ENCODE assay signal across 17 cellular contexts in genomic region chr12:104683831-104684503, GRCh38.
DNase-seq lines count a peak whose midpoint lies in the region; ATAC-seq, FAIRE-seq and TF ChIP-seq lines count a peak whose summit lies in the region.
"Had no signal": no experiment of that assay in that cellular context is flagged by ENCODE, and none has a peak within 500 bp of the region (broad histone marks: within the 10 kb centered on the region; RNA-seq: fewer than 3 reads in every experiment).

No MANE protein-coding gene starts in this region.

- no peaks in the 10 kb centered on the region for H3K36me3 ChIP-seq in heart left ventricle
- no peaks in the 10 kb centered on the region for H3K36me3 ChIP-seq in HepG2 (replicated peaks in 1 of 2; ENCODE audit: control insufficient read depth in 1 of 2, insufficient read depth in 2 of 2, low read length in 2 of 2)
- H3K36me3 ChIP-seq: gastroesophageal sphincter, vagina had no signal

- in situ Hi-C loops in HepG2 (cut with HindIII; ENCODE audit: extremely low pct_ligation_motif_present, low pct_unique_long_range_greater_than_20kb), result no loop called here

- H3K4me2 ChIP-seq in HepG2 (ENCODE audit: low read depth, low read length), result no peak overlapping the region
- H3K4me2 ChIP-seq: KMS-11 had no signal

- TF ChIP-seq CTCF in heart left ventricle (IDR thresholded peaks at IDR 0.05) (no peak), HepG2 (CRISPR knock-in tag; IDR thresholded peaks at IDR 0.05) (no peak)

- no peak for TF ChIP-seq RAD21 in HepG2 (CRISPR knock-in tag; IDR thresholded peaks at IDR 0.05)

- DNase-seq in activated CD8-positive, alpha-beta memory T cell treated with anti-CD3 and anti-CD28 coated beads, Interleukin-2, amount 50 U/mL, for 4 hours, result peak; percentile 2
- no peak for DNase-seq in activated CD8-positive, alpha-beta memory T cell treated with anti-CD3 and anti-CD28 coated beads, Interleukin-2, amount 50 U/mL, for 48 hours
- DNase-seq in NCI-H82 (lab: John Stamatoyannopoulos, UW) (peak; percentile 68), heart left ventricle (no peak), HepG2 (ENCODE audit: low spot score) (no peak)
- no peak for DNase-seq in stimulated activated effector memory CD8-positive, alpha-beta T cell treated with anti-CD3 and anti-CD28 coated beads, Interleukin-12 subunit alpha, Interleukin-12 subunit beta, amount 100 ng/mL, for 72 hours (ENCODE audit: low spot score in 2 of 2)
- DNase-seq in central memory CD4-positive, alpha-beta T cell, result no peak
- DNase-seq: Calu3; naive thymus-derived CD4-positive, alpha-beta T cell; NCI-H226; T-cell had no signal

- H3K27ac ChIP-seq in heart left ventricle, result peak overlapping the region in 2 of 12 donors; percentile 4 to 36
- H3K27ac ChIP-seq in HepG2 (ENCODE audit: extremely low read length, insufficient read depth, low read length), result no peak overlapping the region
- H3K27ac ChIP-seq: epithelial cell of prostate, gastroesophageal sphincter, KMS-11, vagina had no signal

- peaks cover 98% of the 10 kb centered on the region for H3K4me1 Mint-ChIP-seq in stimulated activated effector memory CD8-positive, alpha-beta T cell treated with anti-CD3 and anti-CD28 coated beads, Interleukin-12 subunit alpha, Interleukin-12 subunit beta, amount 100 ng/mL, for 72 hours

- no peaks in the 10 kb centered on the region for H4K20me1 ChIP-seq in HepG2 (ENCODE audit: insufficient read depth, low read length)

- H3K9me3 Mint-ChIP-seq in stimulated activated effector memory CD8-positive, alpha-beta T cell treated with anti-CD3 and anti-CD28 coated beads, Interleukin-12 subunit alpha, Interleukin-12 subunit beta, amount 100 ng/mL, for 72 hours, result peaks cover 3% of the 10 kb centered on the region
- H3K9me3 Mint-ChIP-seq: dendritic cell treated with granulocyte-macrophage colony-stimulating factor and Interleukin-4, amounts not matched to agents 40 ng/mL and 50 ng/mL, for 4 days; T-cell had no signal

- ATAC-seq in heart left ventricle (peak; percentile 73 to 93 (median 82)), HepG2 (no peak), HG03139 (IDR thresholded peaks at IDR 0.05; ENCODE audit: unreplicated experiment) (no peak)
- ATAC-seq in stimulated activated effector memory CD8-positive, alpha-beta T cell treated with anti-CD3 and anti-CD28 coated beads, Interleukin-12 subunit alpha, Interleukin-12 subunit beta, amount 100 ng/mL, for 72 hours, result no peak
- ATAC-seq: gastroesophageal sphincter; naive thymus-derived CD4-positive, alpha-beta T cell had no signal

- intact Hi-C loops in heart left ventricle (cut with DNase I) (no loop called here), HepG2 (cut with micrococcal nuclease; ENCODE audit: unreplicated experiment) (no loop called here)

- no peak overlapping the region for H3K4me3 Mint-ChIP-seq in stimulated activated effector memory CD8-positive, alpha-beta T cell treated with anti-CD3 and anti-CD28 coated beads, Interleukin-12 subunit alpha, Interleukin-12 subunit beta, amount 100 ng/mL, for 72 hours
- H3K4me3 Mint-ChIP-seq: dendritic cell treated with granulocyte-macrophage colony-stimulating factor and Interleukin-4, amounts not matched to agents 40 ng/mL and 50 ng/mL, for 4 days had no signal

- TF ChIP-seq EP300 in HepG2 (IDR thresholded peaks at IDR 0.05; ENCODE audit: low read depth in 2 of 2, low read length in 2 of 2) (no peak), HepG2 (CRISPR knock-in tag; IDR thresholded peaks at IDR 0.05; ENCODE audit: borderline replicate concordance) (no peak)

- H3K4me1 ChIP-seq in heart left ventricle, result peaks cover 0 to 94% (median 9%) of the 10 kb centered on the region in 12 donors
- no peaks in the 10 kb centered on the region for H3K4me1 ChIP-seq in HepG2 (ENCODE audit: insufficient read depth, low read length)

- CTCF ChIA-PET in HepG2 (lab: Yijun Ruan, JAX; ENCODE audit: low intra/inter-chr PET ratio, low total read pairs), result no interaction called here

- H3K4me3 ChIP-seq in heart left ventricle (no peak overlapping the region), HepG2 (replicated peaks in 1 of 3; ENCODE audit: insufficient read depth in 1 of 3, low read depth in 2 of 3, low read length in 3 of 3) (no peak overlapping the region)
- H3K4me3 ChIP-seq: gastroesophageal sphincter, vagina had no signal

- peak overlapping the region; percentile 51 for H3K27ac Mint-ChIP-seq in stimulated activated effector memory CD8-positive, alpha-beta T cell treated with anti-CD3 and anti-CD28 coated beads, Interleukin-12 subunit alpha, Interleukin-12 subunit beta, amount 100 ng/mL, for 72 hours
- H3K27ac Mint-ChIP-seq: dendritic cell treated with granulocyte-macrophage colony-stimulating factor and Interleukin-4, amounts not matched to agents 40 ng/mL and 50 ng/mL, for 4 days; T-cell had no signal

- TF ChIP-seq POLR2A in heart left ventricle (IDR thresholded peaks at IDR 0.05) (no peak), HepG2 (IDR thresholded peaks at IDR 0.05; ENCODE audit: insufficient read depth in 1 of 2, low read depth in 2 of 2, low read length in 2 of 2) (no peak)

- H3K27me3 ChIP-seq in heart left ventricle (no peaks in the 10 kb centered on the region), HepG2 (ENCODE audit: control insufficient read depth in 1 of 2, insufficient read depth in 2 of 2, low read length in 2 of 2) (peaks cover 2 to 18% of the 10 kb centered on the region in 2 experiments; a peak in 3 of 5 replicates)
- H3K27me3 ChIP-seq: gastroesophageal sphincter, vagina had no signal

- H3K9ac ChIP-seq in HepG2 (ENCODE audit: insufficient read depth, low read depth, low read length), result no peak overlapping the region
- H3K9ac ChIP-seq: KMS-11 had no signal

- H3K9me3 ChIP-seq in heart left ventricle (no peaks in the 10 kb centered on the region), HepG2 (ENCODE audit: low read length) (no peaks in the 10 kb centered on the region)
- H3K9me3 ChIP-seq: gastroesophageal sphincter, vagina had no signal

- H2AFZ ChIP-seq in HepG2 (ENCODE audit: low read length), result no peak overlapping the region

- BruUV-seq in HepG2 (replicated peaks; lab: Mats Ljungman, UMichigan), result no TSS peak

- H3K79me2 ChIP-seq in HepG2 (ENCODE audit: insufficient read depth, low read length), result no peaks in the 10 kb centered on the region

- no peak for FAIRE-seq in HepG2 (lab: Jason Lieb, UNC)

- POLR2A ChIA-PET in HepG2 (lab: Yijun Ruan, JAX), result no interaction called here

- WGBS in heart left ventricle, 4 donors, result 56 to 76% (median 64%) methylated on average over 5 of the region's 5 CpGs
- 50% methylated on average over 5 of the region's 5 CpGs for WGBS in HepG2 (ENCODE audit: low lambda C conversion rate)

- H3K36me3 Mint-ChIP-seq in stimulated activated effector memory CD8-positive, alpha-beta T cell treated with anti-CD3 and anti-CD28 coated beads, Interleukin-12 subunit alpha, Interleukin-12 subunit beta, amount 100 ng/mL, for 72 hours, result peaks cover 9% of the 10 kb centered on the region
- H3K36me3 Mint-ChIP-seq: T-cell had no signal

TF ChIP-seq in HepG2, 621 proteins besides CTCF, POLR2A, EP300 and RAD21:
- TF ChIP-seq ZNF543 (CRISPR knock-in tag; IDR thresholded peaks at IDR 0.05), result no peak
- TF ChIP-seq POLR2AphosphoS2 (IDR thresholded peaks at IDR 0.05; ENCODE audit: low read depth, low read length), result no peak
- TF ChIP-seq ZKSCAN8 (CRISPR knock-in tag; IDR thresholded peaks at IDR 0.05; ENCODE audit: borderline replicate concordance), result no peak
- TF ChIP-seq RXRB (CRISPR knock-in tag; IDR thresholded peaks at IDR 0.05; ENCODE audit: borderline replicate concordance), result no peak
- TF ChIP-seq HNRNPL (IDR thresholded peaks at IDR 0.05; ENCODE audit: low read depth, low read length), result no peak
- TF ChIP-seq ZNF367 (CRISPR knock-in tag; IDR thresholded peaks at IDR 0.05; ENCODE audit: borderline replicate concordance), result no peak
- TF ChIP-seq TBL1XR1 (IDR thresholded peaks at IDR 0.05; ENCODE audit: borderline replicate concordance, low read length, partially characterized antibody), result no peak
- TF ChIP-seq, protein P1, sequence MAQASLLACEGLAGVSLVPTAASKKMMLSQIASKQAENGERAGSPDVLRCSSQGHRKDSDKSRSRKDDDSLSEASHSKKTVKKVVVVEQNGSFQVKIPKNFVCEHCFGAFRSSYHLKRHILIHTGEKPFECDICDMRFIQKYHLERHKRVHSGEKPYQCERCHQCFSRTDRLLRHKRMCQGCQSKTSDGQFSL (CRISPR knock-in tag; IDR thresholded peaks at IDR 0.05), result no peak
- no peak for TF ChIP-seq SSRP1 (CRISPR knock-in tag; IDR thresholded peaks at IDR 0.05)
- TF ChIP-seq JUN (CRISPR knock-in tag; IDR thresholded peaks at IDR 0.05), result no peak
- TF ChIP-seq E2F5 (CRISPR knock-in tag; conservative IDR thresholded peaks at IDR 0.05), result no peak
- no peak for TF ChIP-seq SPEN (CRISPR knock-in tag; IDR thresholded peaks at IDR 0.05; ENCODE audit: low read depth)
- TF ChIP-seq, protein P2, sequence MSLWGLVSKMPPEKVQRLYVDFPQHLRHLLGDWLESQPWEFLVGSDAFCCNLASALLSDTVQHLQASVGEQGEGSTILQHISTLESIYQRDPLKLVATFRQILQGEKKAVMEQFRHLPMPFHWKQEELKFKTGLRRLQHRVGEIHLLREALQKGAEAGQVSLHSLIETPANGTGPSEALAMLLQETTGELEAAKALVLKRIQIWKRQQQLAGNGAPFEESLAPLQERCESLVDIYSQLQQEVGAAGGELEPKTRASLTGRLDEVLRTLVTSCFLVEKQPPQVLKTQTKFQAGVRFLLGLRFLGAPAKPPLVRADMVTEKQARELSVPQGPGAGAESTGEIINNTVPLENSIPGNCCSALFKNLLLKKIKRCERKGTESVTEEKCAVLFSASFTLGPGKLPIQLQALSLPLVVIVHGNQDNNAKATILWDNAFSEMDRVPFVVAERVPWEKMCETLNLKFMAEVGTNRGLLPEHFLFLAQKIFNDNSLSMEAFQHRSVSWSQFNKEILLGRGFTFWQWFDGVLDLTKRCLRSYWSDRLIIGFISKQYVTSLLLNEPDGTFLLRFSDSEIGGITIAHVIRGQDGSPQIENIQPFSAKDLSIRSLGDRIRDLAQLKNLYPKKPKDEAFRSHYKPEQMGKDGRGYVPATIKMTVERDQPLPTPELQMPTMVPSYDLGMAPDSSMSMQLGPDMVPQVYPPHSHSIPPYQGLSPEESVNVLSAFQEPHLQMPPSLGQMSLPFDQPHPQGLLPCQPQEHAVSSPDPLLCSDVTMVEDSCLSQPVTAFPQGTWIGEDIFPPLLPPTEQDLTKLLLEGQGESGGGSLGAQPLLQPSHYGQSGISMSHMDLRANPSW (CRISPR knock-in tag; IDR thresholded peaks at IDR 0.05; ENCODE audit: borderline replicate concordance), result no peak

Comparison
In these comparisons a context has a peak if more than half of its experiments do, and no peak if none do; other contexts are left out.
1. DNase-seq: peak in activated CD8-positive, alpha-beta memory T cell treated with anti-CD3 and anti-CD28 coated beads, Interleukin-2, amount 50 U/mL, for 4 hours (single experiment) and NCI-H82 (single experiment); none in activated CD8-positive, alpha-beta memory T cell treated with anti-CD3 and anti-CD28 coated beads, Interleukin-2, amount 50 U/mL, for 48 hours (single experiment), heart left ventricle (0 of 5), stimulated activated effector memory CD8-positive, alpha-beta T cell treated with anti-CD3 and anti-CD28 coated beads, Interleukin-12 subunit alpha, Interleukin-12 subunit beta, amount 100 ng/mL, for 72 hours (0 of 2), HepG2 (single experiment) and central memory CD4-positive, alpha-beta T cell (single experiment).
2. ATAC-seq: peak in heart left ventricle (4 of 4); none in stimulated activated effector memory CD8-positive, alpha-beta T cell treated with anti-CD3 and anti-CD28 coated beads, Interleukin-12 subunit alpha, Interleukin-12 subunit beta, amount 100 ng/mL, for 72 hours (single experiment), HepG2 (single experiment) and HG03139 (single experiment).